35 cellular contexts compared by ENCODE assay signal in the genomic region with DNA sequence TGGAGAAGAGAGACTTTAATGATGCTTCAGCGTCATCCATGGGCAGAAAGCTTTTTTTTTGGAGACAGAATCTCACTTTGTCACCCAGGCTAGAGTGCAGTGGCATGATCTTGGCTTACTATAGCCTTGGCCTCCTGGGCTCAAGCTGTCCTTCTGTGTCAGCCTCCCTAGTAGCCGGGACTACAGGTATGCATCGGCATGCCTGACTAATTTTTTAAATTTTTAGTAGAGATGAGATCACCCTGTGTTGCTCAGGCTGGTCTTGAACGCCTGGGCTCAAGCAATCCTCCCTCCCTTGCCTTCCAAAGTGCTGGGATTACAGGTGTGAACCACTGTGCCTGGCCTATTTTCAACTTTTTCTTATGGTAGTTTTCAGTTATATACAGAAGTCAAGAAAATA.
"Had no signal": no experiment of that assay in that cellular context is flagged by ENCODE, and none has a peak within 500 bp of the region (broad histone marks: within the 10 kb centered on the region; RNA-seq: fewer than 3 reads in every experiment).

No MANE protein-coding gene starts in this region.

- H3K27ac Mint-ChIP-seq: activated B cell treated with CpG ODN at 0.5 μM for 24 hours; activated CD4-positive, alpha-beta memory T cell treated with anti-CD3 and anti-CD28 coated beads for 36 hours; activated CD4-positive, alpha-beta T cell treated with anti-CD3 and anti-CD28 coated beads, Interleukin-2, amount 10 ng/mL, durations not matched to agents 24 days and 14 days; activated CD8-positive, alpha-beta T cell treated with anti-CD3 and anti-CD28 coated beads for 36 hours; activated naive CD4-positive, alpha-beta T cell treated with anti-CD3 and anti-CD28 coated beads for 36 hours; activated naive CD8-positive, alpha-beta T cell treated with anti-CD3 and anti-CD28 coated beads for 36 hours; activated T-cell treated with anti-CD3 and anti-CD28 coated beads, Interleukin-2, amount 50 U/mL, for 72 hours; activated T-helper 1 cell treated with anti-CD3 and anti-CD28 coated beads, Interleukin-12 subunit alpha, Interleukin-12 subunit beta, Interleukin-2, Interleukin-4 antibody, amounts not matched to agents 30 ng/mL and 10 ng/mL and 1 ng/mL, durations not matched to agents 14 hours and 24 hours and 36 hours; activated T-helper 17 cell treated with anti-CD3 and anti-CD28 coated beads, Interleukin-2, amount 50 U/mL, for 72 hours; T-helper 1 cell treated with Interleukin-12 subunit alpha and Interleukin-12 subunit beta and Interleukin-4 antibody, amounts not matched to agents 30 μg/mL and 1 μg/mL, for 36 hours; T-helper 2 cell treated with Interferon-gamma antibody and Interleukin-4, amounts not matched to agents 5 μg/mL and 100 μg/mL, for 36 hours had no signal

- DNase-seq: activated B cell treated with CpG ODN at 0.5 μM for 24 hours; activated CD4-positive, alpha-beta memory T cell treated with anti-CD3 and anti-CD28 coated beads for 36 hours; activated CD4-positive, alpha-beta T cell treated with anti-CD3 and anti-CD28 coated beads for 4 hours; activated CD4-positive, alpha-beta T cell treated with anti-CD3 and anti-CD28 coated beads, Interleukin-2, amount 10 ng/mL, durations not matched to agents 24 days and 14 days; activated CD4-positive, alpha-beta T cell treated with anti-CD3 and anti-CD28 coated beads, Interleukin-2, amount 50 U/mL, for 1 hour; activated CD4-positive, alpha-beta T cell treated with anti-CD3 and anti-CD28 coated beads, Interleukin-2, amount 50 U/mL, for 4 hours; activated CD4-positive, CD25-positive, alpha-beta regulatory T cell treated with anti-CD3 and anti-CD28 coated beads, Interleukin-2, amount 50 U/mL, for 72 hours; activated CD8-positive, alpha-beta memory T cell treated with anti-CD3 and anti-CD28 coated beads, Interleukin-2, amount 50 U/mL, for 4 hours; activated CD8-positive, alpha-beta T cell treated with anti-CD3 and anti-CD28 coated beads for 36 hours; activated effector memory CD4-positive, alpha-beta T cell treated with anti-CD3 and anti-CD28 coated beads, Interleukin-2, amount 50 U/mL, for 16 hours; activated gamma-delta T cell treated with Interleukin-2 at 50 U/mL for 16 hours; activated naive CD4-positive, alpha-beta T cell; activated naive CD4-positive, alpha-beta T cell treated with anti-CD3 and anti-CD28 coated beads for 36 hours; activated naive CD4-positive, alpha-beta T cell treated with anti-CD3 and anti-CD28 coated beads, Interleukin-2, amount 50 U/mL, for 16 hours; activated naive CD8-positive, alpha-beta T cell treated with anti-CD3 and anti-CD28 coated beads for 36 hours; activated T-cell treated with anti-CD3 and anti-CD28 coated beads for 4 hours; activated T-cell treated with anti-CD3 and anti-CD28 coated beads, Interleukin-2, amount 50 U/mL, for 1 hour; activated T-cell treated with anti-CD3 and anti-CD28 coated beads, Interleukin-2, amount 50 U/mL, for 4 hours; activated T-cell treated with anti-CD3 and anti-CD28 coated beads, Interleukin-2, amount 50 U/mL, for 72 hours; adrenal gland; amniotic stem cell; aorta; body of pancreas; brain microvascular endothelial cell; central memory CD4-positive, alpha-beta T cell; T-helper 1 cell; T-helper 2 cell; T-helper 9 cell had no signal

- H3K9me3 ChIP-seq: body of pancreas had no signal

- H3K4me3 ChIP-seq: adrenal gland, body of pancreas, breast epithelium had no signal

- H3K36me3 ChIP-seq: adrenal gland, brain microvascular endothelial cell, breast epithelium had no signal

- H3K4me3 Mint-ChIP-seq: activated B cell treated with CpG ODN at 0.5 μM for 24 hours; activated CD4-positive, alpha-beta memory T cell treated with anti-CD3 and anti-CD28 coated beads for 36 hours; activated CD4-positive, alpha-beta T cell treated with anti-CD3 and anti-CD28 coated beads, Interleukin-2, amount 10 ng/mL, durations not matched to agents 24 days and 14 days; activated CD8-positive, alpha-beta T cell treated with anti-CD3 and anti-CD28 coated beads for 36 hours; activated naive CD4-positive, alpha-beta T cell treated with anti-CD3 and anti-CD28 coated beads for 36 hours; activated naive CD8-positive, alpha-beta T cell treated with anti-CD3 and anti-CD28 coated beads for 36 hours; activated T-cell treated with anti-CD3 and anti-CD28 coated beads, Interleukin-2, amount 50 U/mL, for 4 hours; activated T-cell treated with anti-CD3 and anti-CD28 coated beads, Interleukin-2, amount 50 U/mL, for 72 hours; activated T-helper 1 cell treated with anti-CD3 and anti-CD28 coated beads, Interleukin-12 subunit alpha, Interleukin-12 subunit beta, Interleukin-2, Interleukin-4 antibody, amounts not matched to agents 30 ng/mL and 10 ng/mL and 1 ng/mL, durations not matched to agents 14 hours and 24 hours and 36 hours; activated T-helper 17 cell treated with anti-CD3 and anti-CD28 coated beads, Interleukin-2, amount 50 U/mL, for 72 hours; T-helper 1 cell treated with Interleukin-12 subunit alpha and Interleukin-12 subunit beta and Interleukin-4 antibody, amounts not matched to agents 30 μg/mL and 1 μg/mL, for 36 hours; T-helper 2 cell treated with Interferon-gamma antibody and Interleukin-4, amounts not matched to agents 5 μg/mL and 100 μg/mL, for 36 hours had no signal

- H3K27me3 ChIP-seq: adrenal gland, body of pancreas, brain microvascular endothelial cell, breast epithelium had no signal

- H3K4me1 ChIP-seq: adrenal gland, breast epithelium had no signal

- H3K27me3 Mint-ChIP-seq: activated B cell treated with CpG ODN at 0.5 μM for 24 hours; activated CD4-positive, alpha-beta memory T cell treated with anti-CD3 and anti-CD28 coated beads for 36 hours; activated CD4-positive, alpha-beta T cell treated with anti-CD3 and anti-CD28 coated beads, Interleukin-2, amount 10 ng/mL, durations not matched to agents 24 days and 14 days; activated CD8-positive, alpha-beta T cell treated with anti-CD3 and anti-CD28 coated beads for 36 hours; activated naive CD8-positive, alpha-beta T cell treated with anti-CD3 and anti-CD28 coated beads for 36 hours; activated T-helper 17 cell treated with anti-CD3 and anti-CD28 coated beads, Interleukin-2, amount 50 U/mL, for 72 hours had no signal

- H3K27ac ChIP-seq: adrenal gland, body of pancreas, brain microvascular endothelial cell, breast epithelium, VCaP had no signal

- ATAC-seq: activated CD8-positive, alpha-beta T cell treated with anti-CD3 and anti-CD28 coated beads for 36 hours; activated naive CD4-positive, alpha-beta T cell treated with anti-CD3 and anti-CD28 coated beads, Interleukin-2, amount 50 U/mL, for 72 hours; activated T-cell treated with anti-CD3 and anti-CD28 coated beads, Interleukin-2, amount 50 U/mL, for 4 hours; activated T-cell treated with anti-CD3 and anti-CD28 coated beads, Interleukin-2, amount 50 U/mL, for 72 hours; activated T-helper 17 cell treated with anti-CD3 and anti-CD28 coated beads, Interleukin-2, amount 50 U/mL, for 72 hours; body of pancreas had no signal
